Comparison of ENCODE assay signal across 18 cellular contexts in the genomic region with DNA sequence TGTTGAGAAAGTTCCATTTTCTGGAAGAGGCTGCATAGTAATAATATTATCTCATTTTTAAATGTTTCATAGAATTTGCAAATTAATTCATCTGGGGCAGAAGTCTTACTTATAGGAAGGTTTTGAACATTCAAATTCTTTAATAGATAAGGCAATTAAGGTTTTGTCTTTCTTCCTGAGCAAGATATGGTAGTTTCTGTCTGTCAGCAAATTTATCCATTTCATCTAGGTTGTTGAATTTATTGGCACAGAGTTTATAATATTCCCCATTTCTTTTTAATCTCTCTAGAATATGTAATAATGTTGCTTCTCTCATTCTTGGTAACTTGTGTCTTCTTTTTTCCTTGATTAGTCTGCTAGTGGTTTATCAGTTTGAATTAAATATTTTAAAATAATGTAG.
DNase-seq lines count a peak whose midpoint lies in the region; ATAC-seq, FAIRE-seq and TF ChIP-seq lines count a peak whose summit lies in the region.
"Had no signal": no experiment of that assay in that cellular context is flagged by ENCODE, and none has a peak within 500 bp of the region (broad histone marks: within the 10 kb centered on the region; RNA-seq: fewer than 3 reads in every experiment).

No MANE protein-coding gene starts in this region.

- H3K27ac ChIP-seq in A549: no peak overlapping the region
- no peak overlapping the region for H3K27ac ChIP-seq in CD4-positive, alpha-beta T cell (ENCODE audit: low read depth, low read length)
- H3K27ac ChIP-seq: C4-2B had no signal

- H3K4me2 ChIP-seq in A549: no peak overlapping the region
- H3K4me2 ChIP-seq: GM23338 had no signal

- peaks cover 68% of the 10 kb centered on the region for H3K4me1 Mint-ChIP-seq in CD4-positive, alpha-beta T cell (ENCODE audit: low read depth)
- peaks cover 24% of the 10 kb centered on the region for H3K4me1 Mint-ChIP-seq in T-helper 17 cell
- peaks cover 17 to 49% (median 44%) of the 10 kb centered on the region in 4 donors for H3K4me1 Mint-ChIP-seq in naive thymus-derived CD8-positive, alpha-beta T cell
- peaks cover 22% of the 10 kb centered on the region for H3K4me1 Mint-ChIP-seq in T-helper 2 cell treated with Interferon-gamma antibody and Interleukin-4, amounts not matched to agents 5 μg/mL and 100 μg/mL, for 36 hours (ENCODE audit: low read depth)
- H3K4me1 Mint-ChIP-seq: GM23338 had no signal

- no peak for TF ChIP-seq RAD21 in A549 (conservative IDR thresholded peaks at IDR 0.05 in 1 of 2, IDR thresholded peaks at IDR 0.05 in 1 of 2)

- CTCF ChIA-PET in A549 (lab: Yijun Ruan, JAX): no interaction called here
- CTCF ChIA-PET in CD4-positive, alpha-beta T cell (lab: Charles Lee): no interaction called here

- no peak for ATAC-seq in A549
- ATAC-seq in CD4-positive, alpha-beta T cell (ENCODE audit: poor library complexity): no peak
- no peak for ATAC-seq in T-helper 17 cell
- ATAC-seq in naive thymus-derived CD8-positive, alpha-beta T cell: no peak
- ATAC-seq in HG03460 (IDR thresholded peaks at IDR 0.05; ENCODE audit: unreplicated experiment): no peak
- ATAC-seq: GM23338 had no signal

- POLR2A ChIA-PET in A549 (lab: Yijun Ruan, JAX): no interaction called here
- POLR2A ChIA-PET in CD4-positive, alpha-beta T cell (lab: Charles Lee): no interaction called here
- POLR2A ChIA-PET in naive thymus-derived CD8-positive, alpha-beta T cell (lab: Charles Lee): no interaction called here

- no peak for DNase-seq in A549 (ENCODE audit: low read depth in 1 of 2, low spot score in 1 of 2)
- no peak for DNase-seq in CD4-positive, alpha-beta T cell
- DNase-seq in T-helper 17 cell: no peak
- DNase-seq in naive thymus-derived CD8-positive, alpha-beta T cell: no peak
- no peak for DNase-seq in NK-92 treated with Interleukin-12 subunit alpha and Interleukin-12 subunit beta, amount 100 ng/mL, for 24 hours (lab: John Stamatoyannopoulos, UW)
- DNase-seq in T-helper 2 cell treated with Interferon-gamma antibody and Interleukin-4, amounts not matched to agents 5 μg/mL and 100 μg/mL, for 36 hours (ENCODE audit: low spot score): no peak
- DNase-seq: BE2C, COR-L47, DND-41, GDM1, H7 had no signal

- H3K27me3 ChIP-seq in CD4-positive, alpha-beta T cell (ENCODE audit: control insufficient read depth, insufficient read depth, low read length): no peaks in the 10 kb centered on the region
- H3K27me3 ChIP-seq: BE2C had no signal

- no peak for TF ChIP-seq EP300 in A549 (IDR thresholded peaks at IDR 0.05)

- peak overlapping the region; percentile 81 for H3K27ac Mint-ChIP-seq in CD4-positive, alpha-beta T cell
- peak overlapping the region; percentile 70 for H3K27ac Mint-ChIP-seq in T-helper 17 cell
- H3K27ac Mint-ChIP-seq in naive thymus-derived CD8-positive, alpha-beta T cell: peak overlapping the region in 8 of 10 donors; percentile 27 to 92 (median 66)
- no peak overlapping the region for H3K27ac Mint-ChIP-seq in T-helper 2 cell treated with Interferon-gamma antibody and Interleukin-4, amounts not matched to agents 5 μg/mL and 100 μg/mL, for 36 hours
- H3K27ac Mint-ChIP-seq: GM23338 had no signal

- H3K27me3 Mint-ChIP-seq in CD4-positive, alpha-beta T cell: no peaks in the 10 kb centered on the region
- H3K27me3 Mint-ChIP-seq in T-helper 17 cell: no peaks in the 10 kb centered on the region
- no peaks in the 10 kb centered on the region for H3K27me3 Mint-ChIP-seq in naive thymus-derived CD8-positive, alpha-beta T cell
- no peaks in the 10 kb centered on the region for H3K27me3 Mint-ChIP-seq in T-helper 2 cell treated with Interferon-gamma antibody and Interleukin-4, amounts not matched to agents 5 μg/mL and 100 μg/mL, for 36 hours (ENCODE audit: low read depth)

- no peak for TF ChIP-seq CTCF in A549 (IDR thresholded peaks at IDR 0.05)
- no peak for TF ChIP-seq CTCF in CD4-positive, alpha-beta T cell (IDR thresholded peaks at IDR 0.05)

- H3K36me3 Mint-ChIP-seq in CD4-positive, alpha-beta T cell (ENCODE audit: low read depth): peaks cover 28% of the 10 kb centered on the region
- no peaks in the 10 kb centered on the region for H3K36me3 Mint-ChIP-seq in T-helper 17 cell (ENCODE audit: low read depth)
- peaks cover 0 to 4% (median 3%) of the 10 kb centered on the region in 3 donors for H3K36me3 Mint-ChIP-seq in naive thymus-derived CD8-positive, alpha-beta T cell
- peaks cover 10% of the 10 kb centered on the region for H3K36me3 Mint-ChIP-seq in T-helper 2 cell treated with Interferon-gamma antibody and Interleukin-4, amounts not matched to agents 5 μg/mL and 100 μg/mL, for 36 hours (ENCODE audit: low read depth)

- H3K4me3 Mint-ChIP-seq in CD4-positive, alpha-beta T cell: no peak overlapping the region
- H3K4me3 Mint-ChIP-seq in T-helper 17 cell: no peak overlapping the region
- peak overlapping the region in 1 of 10 donors; percentile 2 for H3K4me3 Mint-ChIP-seq in naive thymus-derived CD8-positive, alpha-beta T cell
- no peak overlapping the region for H3K4me3 Mint-ChIP-seq in T-helper 2 cell treated with Interferon-gamma antibody and Interleukin-4, amounts not matched to agents 5 μg/mL and 100 μg/mL, for 36 hours
- H3K4me3 Mint-ChIP-seq: GM23338 had no signal

- no peak overlapping the region for H3K4me3 ChIP-seq in A549
- H3K4me3 ChIP-seq: GM23338 had no signal

- no peaks in the 10 kb centered on the region for H3K9me3 Mint-ChIP-seq in CD4-positive, alpha-beta T cell
- H3K9me3 Mint-ChIP-seq in naive thymus-derived CD8-positive, alpha-beta T cell: peaks cover 0 to 2% (median 0%) of the 10 kb centered on the region in 9 donors
- H3K9me3 Mint-ChIP-seq in T-helper 2 cell treated with Interferon-gamma antibody and Interleukin-4, amounts not matched to agents 5 μg/mL and 100 μg/mL, for 36 hours: no peaks in the 10 kb centered on the region
- H3K9me3 Mint-ChIP-seq: GM23338 had no signal

- no peaks in the 10 kb centered on the region for H3K4me1 ChIP-seq in A549
- H3K4me1 ChIP-seq: BE2C had no signal

- FAIRE-seq in A549 (lab: Jason Lieb, UNC): no peak
- FAIRE-seq: A204.1, D721Med, GM12892, HTR-8/SVneo had no signal

- H3K9me3 ChIP-seq in A549 (no peaks in the 10 kb centered on the region), T-helper 17 cell (ENCODE audit: control insufficient read depth, low read length, poor library complexity, severe bottlenecking) (no peaks in the 10 kb centered on the region)
- no peaks in the 10 kb centered on the region for H3K9me3 ChIP-seq in CD4-positive, alpha-beta T cell (ENCODE audit: control insufficient read depth, low read length)
- H3K9me3 ChIP-seq: BE2C had no signal

- no peak for TF ChIP-seq POLR2A in A549 (IDR thresholded peaks at IDR 0.05; ENCODE audit: low read length)

- intact Hi-C loops in CD4-positive, alpha-beta T cell (cut with DNase I, micrococcal nuclease): no loop called here

TF ChIP-seq in A549, 52 proteins besides CTCF, POLR2A, EP300 and RAD21:
- TF ChIP-seq MAFK (IDR thresholded peaks at IDR 0.05; ENCODE audit: partially characterized antibody) (peak; percentile 42), POLR2AphosphoS2 (conservative IDR thresholded peaks at IDR 0.05; ENCODE audit: low read length) (no peak)
TF ChIP-seq in A549: peak in this region for 1.
